In genomic region chr6:63589955-63590411, GRCh38 we compare ENCODE assay signal across 1 cellular context.
TF ChIP-seq lines count a peak whose summit lies in the region.

No MANE protein-coding gene starts in this region.

TF ChIP-seq in HepG2, 621 proteins besides CTCF, POLR2A, EP300 and RAD21 (continued from another document and continues in another):
- TF ChIP-seq ZNF468 (CRISPR knock-in tag; IDR thresholded peaks at IDR 0.05) (no peak), HNRNPK (IDR thresholded peaks at IDR 0.05; ENCODE audit: low read depth, low read length, poor library complexity, severe bottlenecking) (no peak), ZBTB21 (CRISPR knock-in tag; IDR thresholded peaks at IDR 0.05) (peak; percentile 90), RARA (CRISPR knock-in tag; IDR thresholded peaks at IDR 0.05) (0 out of 2 replicates have a peak, but pooled peaks have one; percentile 57), ZNF235 (CRISPR knock-in tag; IDR thresholded peaks at IDR 0.05; ENCODE audit: borderline replicate concordance) (no peak), ZNF234 (CRISPR knock-in tag; conservative IDR thresholded peaks at IDR 0.05) (no peak), SP5 (CRISPR knock-in tag; IDR thresholded peaks at IDR 0.05; ENCODE audit: borderline replicate concordance, low read depth) (no peak), ZNF570 (CRISPR knock-in tag; IDR thresholded peaks at IDR 0.05; ENCODE audit: borderline replicate concordance) (no peak), IKZF5 (CRISPR knock-in tag; IDR thresholded peaks at IDR 0.05) (0 out of 2 replicates have a peak, but pooled peaks have one; percentile 47), ARNT2 (CRISPR knock-in tag; IDR thresholded peaks at IDR 0.05; ENCODE audit: low read depth) (0 out of 2 replicates have a peak, but pooled peaks have one; percentile 19), RFXANK (CRISPR knock-in tag; IDR thresholded peaks at IDR 0.05) (peak; percentile 99), KLF16 (CRISPR knock-in tag; IDR thresholded peaks at IDR 0.05) (peak in 1 of 2 experiments; percentile 88; a peak in 2 of 4 replicates), STAT5B (CRISPR knock-in tag; IDR thresholded peaks at IDR 0.05) (no peak), ZNF383 (CRISPR knock-in tag; IDR thresholded peaks at IDR 0.05; ENCODE audit: borderline replicate concordance) (no peak), NR2F6 (IDR thresholded peaks at IDR 0.05) (no peak), NR2F6 (CRISPR knock-in tag; IDR thresholded peaks at IDR 0.05) (peak; percentile 55; the same call in 1 of the 2 replicates), ZNF501 (CRISPR knock-in tag; IDR thresholded peaks at IDR 0.05) (no peak), ATF6 (CRISPR knock-in tag; conservative IDR thresholded peaks at IDR 0.05) (no peak), NBN (conservative IDR thresholded peaks at IDR 0.05) (no peak), ZNF562 (CRISPR knock-in tag; IDR thresholded peaks at IDR 0.05; ENCODE audit: borderline replicate concordance) (no peak), POGZ (CRISPR knock-in tag; IDR thresholded peaks at IDR 0.05) (peak; percentile 89), CBX2 (IDR thresholded peaks at IDR 0.05; ENCODE audit: low read depth, low read length) (no peak), CBX2 (CRISPR knock-in tag; IDR thresholded peaks at IDR 0.05; ENCODE audit: low read depth) (no peak), GATAD1 (CRISPR knock-in tag; IDR thresholded peaks at IDR 0.05) (0 out of 2 replicates have a peak, but pooled peaks have one; percentile 31), USF2 (IDR thresholded peaks at IDR 0.05; ENCODE audit: low read depth, low read length) (no peak), USF2 (CRISPR knock-in tag; IDR thresholded peaks at IDR 0.05; ENCODE audit: borderline replicate concordance) (peak; percentile 36; the same call in 1 of the 2 replicates), NRL (CRISPR knock-in tag; IDR thresholded peaks at IDR 0.05; ENCODE audit: borderline replicate concordance) (no peak), GFI1 (CRISPR knock-in tag; IDR thresholded peaks at IDR 0.05; ENCODE audit: borderline replicate concordance) (peak; percentile 52; the same call in 1 of the 2 replicates), YEATS4 (CRISPR knock-in tag; IDR thresholded peaks at IDR 0.05; ENCODE audit: borderline replicate concordance) (no peak), FOSL2 (CRISPR knock-in tag; IDR thresholded peaks at IDR 0.05) (peak; percentile 89), ZNF326 (CRISPR knock-in tag; IDR thresholded peaks at IDR 0.05; ENCODE audit: borderline replicate concordance) (no peak), ZMYM2 (CRISPR knock-in tag; IDR thresholded peaks at IDR 0.05) (no peak), ZNF281 (CRISPR knock-in tag; IDR thresholded peaks at IDR 0.05; ENCODE audit: borderline replicate concordance) (no peak), PHF20 (CRISPR knock-in tag; IDR thresholded peaks at IDR 0.05) (no peak), DR1 (CRISPR knock-in tag; IDR thresholded peaks at IDR 0.05) (no peak), BRD4 (CRISPR knock-in tag; IDR thresholded peaks at IDR 0.05) (no peak), TBL1XR1 (IDR thresholded peaks at IDR 0.05; ENCODE audit: borderline replicate concordance, low read length, partially characterized antibody) (peak; percentile 58), TEF (CRISPR knock-in tag; IDR thresholded peaks at IDR 0.05) (peak; percentile 81; the same call in 1 of the 2 replicates), SP1 (IDR thresholded peaks at IDR 0.05) (no peak), SP1 (CRISPR knock-in tag; IDR thresholded peaks at IDR 0.05) (no peak), ZBTB20 (CRISPR knock-in tag; IDR thresholded peaks at IDR 0.05; ENCODE audit: borderline replicate concordance, low read depth) (no peak), TRIM24 (CRISPR knock-in tag; IDR thresholded peaks at IDR 0.05) (0 out of 2 replicates have a peak, but pooled peaks have one; percentile 38), THAP8 (CRISPR knock-in tag; IDR thresholded peaks at IDR 0.05; ENCODE audit: borderline replicate concordance) (no peak), ATF2 (CRISPR knock-in tag; IDR thresholded peaks at IDR 0.05) (peak; percentile 100), ZNF761 (CRISPR knock-in tag; conservative IDR thresholded peaks at IDR 0.05) (no peak), DMTF1 (CRISPR knock-in tag; IDR thresholded peaks at IDR 0.05) (no peak), ZNF709 (CRISPR knock-in tag; IDR thresholded peaks at IDR 0.05) (no peak), KAT8 (CRISPR knock-in tag; IDR thresholded peaks at IDR 0.05) (peak; percentile 80), ZNF746 (CRISPR knock-in tag; IDR thresholded peaks at IDR 0.05) (no peak), ZNF839 (CRISPR knock-in tag; IDR thresholded peaks at IDR 0.05; ENCODE audit: borderline replicate concordance) (no peak), ZNF724P (CRISPR knock-in tag; IDR thresholded peaks at IDR 0.05; ENCODE audit: borderline replicate concordance) (no peak), CEBPG (CRISPR knock-in tag; IDR thresholded peaks at IDR 0.05) (peak; percentile 92)
- TF ChIP-seq, protein P1, sequence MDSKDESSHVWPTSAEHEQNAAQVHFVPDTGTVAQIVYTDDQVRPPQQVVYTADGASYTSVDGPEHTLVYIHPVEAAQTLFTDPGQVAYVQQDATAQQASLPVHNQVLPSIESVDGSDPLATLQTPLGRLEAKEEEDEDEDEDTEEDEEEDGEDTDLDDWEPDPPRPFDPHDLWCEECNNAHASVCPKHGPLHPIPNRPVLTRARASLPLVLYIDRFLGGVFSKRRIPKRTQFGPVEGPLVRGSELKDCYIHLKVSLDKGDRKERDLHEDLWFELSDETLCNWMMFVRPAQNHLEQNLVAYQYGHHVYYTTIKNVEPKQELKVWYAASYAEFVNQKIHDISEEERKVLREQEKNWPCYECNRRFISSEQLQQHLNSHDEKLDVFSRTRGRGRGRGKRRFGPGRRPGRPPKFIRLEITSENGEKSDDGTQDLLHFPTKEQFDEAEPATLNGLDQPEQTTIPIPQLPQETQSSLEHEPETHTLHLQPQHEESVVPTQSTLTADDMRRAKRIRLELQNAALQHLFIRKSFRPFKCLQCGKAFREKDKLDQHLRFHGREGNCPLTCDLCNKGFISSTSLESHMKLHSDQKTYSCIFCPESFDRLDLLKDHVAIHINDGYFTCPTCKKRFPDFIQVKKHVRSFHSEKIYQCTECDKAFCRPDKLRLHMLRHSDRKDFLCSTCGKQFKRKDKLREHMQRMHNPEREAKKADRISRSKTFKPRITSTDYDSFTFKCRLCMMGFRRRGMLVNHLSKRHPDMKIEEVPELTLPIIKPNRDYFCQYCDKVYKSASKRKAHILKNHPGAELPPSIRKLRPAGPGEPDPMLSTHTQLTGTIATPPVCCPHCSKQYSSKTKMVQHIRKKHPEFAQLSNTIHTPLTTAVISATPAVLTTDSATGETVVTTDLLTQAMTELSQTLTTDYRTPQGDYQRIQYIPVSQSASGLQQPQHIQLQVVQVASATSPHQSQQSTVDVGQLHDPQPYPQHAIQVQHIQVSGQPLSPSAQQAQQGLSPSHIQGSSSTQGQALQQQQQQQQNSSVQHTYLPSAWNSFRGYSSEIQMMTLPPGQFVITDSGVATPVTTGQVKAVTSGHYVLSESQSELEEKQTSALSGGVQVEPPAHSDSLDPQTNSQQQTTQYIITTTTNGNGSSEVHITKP (CRISPR knock-in tag; IDR thresholded peaks at IDR 0.05; ENCODE audit: low read depth) = peak; percentile 67; the same call in 1 of the 2 replicates
- TF ChIP-seq, protein P2, sequence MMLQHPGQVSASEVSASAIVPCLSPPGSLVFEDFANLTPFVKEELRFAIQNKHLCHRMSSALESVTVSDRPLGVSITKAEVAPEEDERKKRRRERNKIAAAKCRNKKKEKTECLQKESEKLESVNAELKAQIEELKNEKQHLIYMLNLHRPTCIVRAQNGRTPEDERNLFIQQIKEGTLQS (CRISPR knock-in tag; IDR thresholded peaks at IDR 0.05) = peak; percentile 94
